25 cellular contexts compared by ENCODE assay signal in the genomic region with DNA sequence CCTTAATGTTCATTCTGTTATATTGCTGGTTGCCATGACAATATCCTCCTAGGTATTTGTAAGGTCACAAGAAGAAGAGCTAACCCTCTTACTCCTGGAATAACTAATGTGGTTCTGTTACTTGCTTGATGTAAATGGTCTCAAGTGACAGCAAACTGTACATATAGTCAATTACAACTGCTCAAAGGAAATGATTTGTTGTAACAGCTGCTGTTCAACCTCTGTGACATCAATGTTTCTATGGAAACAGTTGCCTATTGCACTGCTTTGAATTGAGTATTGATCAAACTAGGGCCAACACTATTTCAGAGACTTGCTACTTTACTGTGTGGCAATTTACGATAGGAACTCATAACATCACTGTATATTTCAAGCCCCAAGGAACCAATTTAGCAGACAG.
DNase-seq lines count a peak whose midpoint lies in the region; ATAC-seq, FAIRE-seq and TF ChIP-seq lines count a peak whose summit lies in the region.
"Had no signal": no experiment of that assay in that cellular context is flagged by ENCODE, and none has a peak within 500 bp of the region (broad histone marks: within the 10 kb centered on the region; RNA-seq: fewer than 3 reads in every experiment).

No MANE protein-coding gene starts in this region.

- H3K4me3 ChIP-seq in suprapubic skin = no peak overlapping the region
- no peak overlapping the region for H3K4me3 ChIP-seq in left ventricle myocardium inferior
- H3K4me3 ChIP-seq: BLaER1 treated with 17β-estradiol and CSF1 and Interleukin-3, amounts not matched to agents 10 nM and 100 nM; lung; sigmoid colon; tibial artery had no signal

- intact Hi-C loops in left colon (cut with DNase I, micrococcal nuclease) = no loop called here
- intact Hi-C loops in left ventricle myocardium inferior (cut with micrococcal nuclease) = no loop called here

- peak; percentile 74 for FAIRE-seq in GM12891 (lab: Jason Lieb, UNC)

- H3K27me3 ChIP-seq in suprapubic skin (no peaks in the 10 kb centered on the region), left ventricle myocardium inferior (ENCODE audit: low read depth) (peaks cover 43% of the 10 kb centered on the region)
- H3K27me3 ChIP-seq: BLaER1 treated with 17β-estradiol and CSF1 and Interleukin-3, amounts not matched to agents 10 nM and 100 nM; sigmoid colon had no signal

- H3K36me3 ChIP-seq in suprapubic skin (no peaks in the 10 kb centered on the region), left ventricle myocardium inferior (no peaks in the 10 kb centered on the region)
- H3K36me3 ChIP-seq: BLaER1 treated with 17β-estradiol and CSF1 and Interleukin-3, amounts not matched to agents 10 nM and 100 nM; sigmoid colon; tibial artery; WERI-Rb-1 had no signal

- peak; percentile 34 for ATAC-seq in left colon
- ATAC-seq: activated naive CD4-positive, alpha-beta T cell treated with anti-CD3 and anti-CD28 coated beads, Interleukin-2, amount 50 U/mL, for 72 hours; activated T-helper 17 cell treated with anti-CD3 and anti-CD28 coated beads, Interleukin-2, amount 50 U/mL, for 72 hours; Right ventricle myocardium inferior had no signal

- DNase-seq in GM12891 (ENCODE audit: insufficient read length, low spot score) (no peak), NCI-H2029 (lab: John Stamatoyannopoulos, UW) (peak; percentile 76), NCI-H510A (lab: John Stamatoyannopoulos, UW) (peak; percentile 39), left colon (no peak), suprapubic skin (ENCODE audit: low spot score in 2 of 2) (no peak), left ventricle myocardium inferior (no peak), HCEC 1CT (no peak), glomerular visceral epithelial cell (ENCODE audit: extremely low spot score) (no peak)
- DNase-seq: activated CD4-positive, alpha-beta T cell treated with anti-CD3 and anti-CD28 coated beads, Interleukin-2, amount 50 U/mL, for 1 hour; activated CD8-positive, alpha-beta memory T cell treated with anti-CD3 and anti-CD28 coated beads, Interleukin-2, amount 50 U/mL, for 4 hours; aorta; Calu3; IMR-90; NCI-H1694 treated with DMSO at 0.1 percent for 48 hours; NCI-H82; posterior cingulate gyrus; sigmoid colon; T-helper 9 cell; tibial artery; WERI-Rb-1 had no signal

- TF ChIP-seq CTCF in suprapubic skin (IDR thresholded peaks at IDR 0.05) (no peak), left ventricle myocardium inferior (IDR thresholded peaks at IDR 0.05; ENCODE audit: borderline replicate concordance) (no peak)

- WGBS in suprapubic skin = 95% methylated on average over 1 of the region's 1 CpG

- H3K4me1 ChIP-seq in suprapubic skin (no peaks in the 10 kb centered on the region), left ventricle myocardium inferior (no peaks in the 10 kb centered on the region)
- H3K4me1 ChIP-seq: BLaER1 treated with 17β-estradiol and CSF1 and Interleukin-3, amounts not matched to agents 10 nM and 100 nM; sigmoid colon; tibial artery had no signal

- no peak for TF ChIP-seq EP300 in suprapubic skin (IDR thresholded peaks at IDR 0.05)

- H3K27ac ChIP-seq in suprapubic skin = no peak overlapping the region
- no peak overlapping the region for H3K27ac ChIP-seq in left ventricle myocardium inferior (replicated peaks)
- H3K27ac ChIP-seq: BLaER1 treated with 17β-estradiol and CSF1 and Interleukin-3, amounts not matched to agents 10 nM and 100 nM; sigmoid colon; tibial artery; WERI-Rb-1 had no signal

- TF ChIP-seq POLR2A in GM12891 (IDR thresholded peaks at IDR 0.05; ENCODE audit: low read depth, low read length) (no peak), suprapubic skin (IDR thresholded peaks at IDR 0.05) (no peak)

- H3K9me3 ChIP-seq in suprapubic skin (no peaks in the 10 kb centered on the region), left ventricle myocardium inferior (replicated peaks) (no peaks in the 10 kb centered on the region)
- H3K9me3 ChIP-seq: BLaER1 treated with 17β-estradiol and CSF1 and Interleukin-3, amounts not matched to agents 10 nM and 100 nM; sigmoid colon; tibial artery had no signal

TF ChIP-seq in GM12891, 5 proteins besides CTCF, POLR2A, EP300 and RAD21:
- no peak for TF ChIP-seq SPI1 (IDR thresholded peaks at IDR 0.05; ENCODE audit: low read depth, low read length)
- no peak for TF ChIP-seq PAX5 (IDR thresholded peaks at IDR 0.05; ENCODE audit: insufficient read depth, low read length, severe bottlenecking)
- no peak for TF ChIP-seq TAF1 (IDR thresholded peaks at IDR 0.05; ENCODE audit: low read depth, low read length)
- no peak for TF ChIP-seq POU2F2 (IDR thresholded peaks at IDR 0.05; ENCODE audit: low read depth, low read length)
- no peak for TF ChIP-seq POLR2AphosphoS5 (IDR thresholded peaks at IDR 0.05; ENCODE audit: low read depth, low read length)

Comparison
In these comparisons a context has a peak if more than half of its experiments do, and no peak if none do; other contexts are left out.
1. DNase-seq: peak in NCI-H2029 (single experiment) and NCI-H510A (single experiment); none in GM12891 (single experiment), left colon (0 of 2), suprapubic skin (0 of 2), left ventricle myocardium inferior (single experiment), HCEC 1CT (single experiment) and glomerular visceral epithelial cell (single experiment).